Comparison of ENCODE assay signal across 7 cellular contexts in the genomic region with DNA sequence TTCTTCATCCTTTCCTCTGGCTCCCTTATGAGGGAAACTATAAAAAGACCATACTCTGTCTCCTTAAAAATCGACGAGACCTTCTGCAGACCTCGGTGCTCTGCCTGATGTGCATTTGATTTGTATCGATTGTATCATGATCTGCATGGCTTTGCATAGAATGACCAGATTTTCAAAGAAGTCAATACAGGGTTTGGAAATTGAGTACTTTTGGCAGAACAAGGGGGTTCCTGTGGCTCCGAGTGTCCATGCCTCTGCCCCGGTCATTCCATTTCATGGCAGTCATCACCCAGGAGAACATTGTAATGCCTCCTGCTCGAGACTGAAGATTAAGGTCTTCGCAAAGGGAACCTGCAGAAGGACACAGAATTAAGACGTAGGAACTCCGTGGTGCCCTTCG. TPM values are rescaled to one million over a fixed set of nuclear protein-coding genes. Genes with fewer than 3 reads are reported as not detected.
DNase-seq lines count a peak whose midpoint lies in the region; TF ChIP-seq lines count a peak whose summit lies in the region.

No MANE protein-coding gene starts in this region.

- peaks cover 28% of the 10 kb centered on the region for H3K4me1 ChIP-seq in Karpas-422 (ENCODE audit: low read length)

- no peak for DNase-seq in GM06990 (ENCODE audit: extremely low read depth, insufficient read length)
- DNase-seq in Karpas-422, result peak; percentile 53
- peak; percentile 17 for DNase-seq in cerebellum (ENCODE audit: low spot score)
- peak; percentile 31 for DNase-seq in myocyte (ENCODE audit: low read depth)
- DNase-seq in NCI-H2107 treated with DMSO at 0.1 percent for 48 hours (lab: John Stamatoyannopoulos, UW; ENCODE audit: unreplicated experiment), result no peak
- no peak for DNase-seq in globus pallidus (ENCODE audit: low spot score)
- no peak for DNase-seq in NCI-H2029 treated with DMSO at 0.1 percent for 48 hours (lab: John Stamatoyannopoulos, UW)

- 0 out of 2 replicates have a peak, but pooled peaks cover 6% of the 10 kb centered on the region for H4K20me1 ChIP-seq in Karpas-422 (ENCODE audit: insufficient read depth, low read depth, low read length)

- no peaks in the 10 kb centered on the region for H3K9me3 ChIP-seq in Karpas-422 (ENCODE audit: low read length)

- H3K4me2 ChIP-seq in Karpas-422 (ENCODE audit: low read depth, low read length, poor library complexity, severe bottlenecking), result peak overlapping the region; percentile 99

- H3K4me3 ChIP-seq in GM06990 (replicated peaks; ENCODE audit: low read depth, low read length) (peak overlapping the region; percentile 91), Karpas-422 (ENCODE audit: low read length) (peak overlapping the region; percentile 92)

- H3K79me2 ChIP-seq in Karpas-422 (ENCODE audit: low read length), result peaks cover 43% of the 10 kb centered on the region

- peak overlapping the region; percentile 79 for H2AFZ ChIP-seq in Karpas-422 (ENCODE audit: low read length)

- TF ChIP-seq CTCF in GM06990 (IDR thresholded peaks at IDR 0.05; ENCODE audit: insufficient read depth, low read length, poor library complexity, severe bottlenecking), result no peak

- peak overlapping the region; percentile 98 for H3K9ac ChIP-seq in Karpas-422 (ENCODE audit: low read length)

- no peaks in the 10 kb centered on the region for H3K9me2 ChIP-seq in Karpas-422 (replicated peaks; ENCODE audit: insufficient read depth, low read length)

- H3K27ac ChIP-seq in Karpas-422 (ENCODE audit: low read length), result peak overlapping the region; percentile 68

- H3K27me3 ChIP-seq in GM06990 (replicated peaks; ENCODE audit: control insufficient read depth, insufficient read depth, low read length) (no peaks in the 10 kb centered on the region), Karpas-422 (ENCODE audit: low read length) (no peaks in the 10 kb centered on the region)

- 0 out of 2 replicates have a peak, but pooled peaks cover 2% of the 10 kb centered on the region for H3K36me3 ChIP-seq in GM06990 (ENCODE audit: control insufficient read depth, insufficient read depth, low read length)
- peaks cover 31% of the 10 kb centered on the region for H3K36me3 ChIP-seq in Karpas-422 (ENCODE audit: insufficient read depth, low read length)

RNA-seq across cellular contexts. Expression of a gene that starts 0.7 kb away (rescaled TPM):
- total RNA-seq in Karpas-422 (2014; rRNA removed; shearing (Covaris generic); ENCODE audit: low replicate concordance), result 22.3 and 23.4 TPM in 2 replicates
- 23.5 TPM for total RNA-seq in cerebellum
- 6.0 and 8.8 TPM in 2 replicates for total RNA-seq in myocyte
- 10.3 TPM for polyA plus RNA-seq in myocyte (2012)

RNA-seq across cellular contexts. Expression of a gene that starts 4.1 kb away (rescaled TPM):
- total RNA-seq in Karpas-422 (2014; rRNA removed; shearing (Covaris generic); ENCODE audit: low replicate concordance), result not detected in 2 replicates
- total RNA-seq in cerebellum, result 0.64 TPM
- 0.29 TPM in 1 of 2 replicates, not detected in the other for total RNA-seq in myocyte
- 0.57 TPM for polyA plus RNA-seq in myocyte (2012)

RNA-seq across cellular contexts. Expression of a gene that starts 25.6 kb away (rescaled TPM):
- total RNA-seq in Karpas-422 (2014; rRNA removed; shearing (Covaris generic); ENCODE audit: low replicate concordance), result 156 and 174 TPM in 2 replicates
- total RNA-seq in cerebellum, result 27.5 TPM
- 162 and 208 TPM in 2 replicates for total RNA-seq in myocyte
- 145 TPM for polyA plus RNA-seq in myocyte (2012)

RNA-seq across cellular contexts. Expression of a gene that starts 27.1 kb away (rescaled TPM):
- total RNA-seq in Karpas-422 (2014; rRNA removed; shearing (Covaris generic); ENCODE audit: low replicate concordance), result not detected in 2 replicates
- not detected for total RNA-seq in cerebellum
- not detected in 2 replicates for total RNA-seq in myocyte
- polyA plus RNA-seq in myocyte (2012), result not detected

Comparison
In these comparisons a context has a peak if more than half of its experiments do, and no peak if none do; other contexts are left out.
1. DNase-seq: peak in Karpas-422 (single experiment), cerebellum (single experiment) and myocyte (single experiment); none in GM06990 (single experiment), NCI-H2107 treated with DMSO at 0.1 percent for 48 hours (single experiment), globus pallidus (single experiment) and NCI-H2029 treated with DMSO at 0.1 percent for 48 hours (single experiment).